ENCODE assay signal across 9 cellular contexts in the genomic region with DNA sequence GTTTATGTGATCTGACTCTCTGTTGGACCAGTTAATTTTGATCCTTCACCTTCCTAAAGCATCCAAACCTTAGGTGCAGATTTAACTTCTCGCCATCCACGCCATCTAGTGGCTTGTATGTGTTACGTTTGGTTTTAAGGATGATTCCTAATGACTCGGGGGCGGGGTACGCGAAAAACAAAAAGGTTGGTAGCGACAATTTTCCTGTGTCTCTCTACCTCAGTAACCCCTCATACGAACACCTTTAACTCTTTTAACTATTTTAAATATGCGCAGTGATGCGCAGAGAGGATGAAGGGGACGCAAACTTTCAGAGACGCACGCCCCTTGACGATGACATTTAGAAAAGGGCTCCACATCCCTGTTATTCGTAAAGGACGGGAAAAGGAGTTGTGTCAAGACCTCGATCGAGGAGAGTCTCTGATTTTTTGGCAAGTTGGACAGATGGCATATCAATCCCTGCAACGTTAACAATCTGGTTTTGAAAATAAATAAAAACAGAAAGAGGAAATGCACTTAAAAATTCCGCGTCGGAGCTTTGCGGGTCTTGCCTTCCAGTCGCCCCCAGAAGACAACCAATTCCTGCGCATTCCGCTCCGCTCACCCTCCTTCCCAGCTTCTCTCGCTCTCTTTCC. TPM values are rescaled to one million over a fixed set of nuclear protein-coding genes. Genes with fewer than 3 reads are reported as not detected.
DNase-seq lines count a peak whose midpoint lies in the region; ATAC-seq and TF ChIP-seq lines count a peak whose summit lies in the region.
"Had no signal": no experiment of that assay in that cellular context is flagged by ENCODE, and none has a peak within 500 bp of the region (broad histone marks: within the 10 kb centered on the region; RNA-seq: fewer than 3 reads in every experiment).

No MANE protein-coding gene starts in this region.

- H3K4me1 ChIP-seq in prostate gland (replicated peaks), result peaks cover 5% of the 10 kb centered on the region

- H3K9me3 Mint-ChIP-seq in glutamatergic neuron (ENCODE audit: unreplicated experiment), result peaks cover 12% of the 10 kb centered on the region

- no peaks in the 10 kb centered on the region for H3K4me1 Mint-ChIP-seq in glutamatergic neuron (ENCODE audit: low read depth, unreplicated experiment)

- no peaks in the 10 kb centered on the region for H3K27me3 ChIP-seq in prostate gland (replicated peaks; ENCODE audit: insufficient read depth)

- DNase-seq in AML-193 (lab: John Stamatoyannopoulos, UW) (peak; percentile 4 to 22), NCI-H2029 (lab: John Stamatoyannopoulos, UW) (peak; percentile 78), glutamatergic neuron (peak; percentile 21), prostate gland (ENCODE audit: low spot score) (no peak), NCI-H2107 treated with DMSO at 0.1 percent for 48 hours (lab: John Stamatoyannopoulos, UW; ENCODE audit: unreplicated experiment) (no peak)

- H3K36me3 ChIP-seq in prostate gland, result no peaks in the 10 kb centered on the region

- ATAC-seq in GM18508 (IDR thresholded peaks at IDR 0.05; ENCODE audit: insufficient read depth, unreplicated experiment), result peak; percentile 42
- ATAC-seq in HG03025 (IDR thresholded peaks at IDR 0.05; ENCODE audit: low FRiP score, unreplicated experiment), result peak; percentile 52

- intact Hi-C loops in prostate gland (cut with DNase I), result no loop called here

- peaks cover 12% of the 10 kb centered on the region for H3K27me3 Mint-ChIP-seq in glutamatergic neuron (ENCODE audit: unreplicated experiment)

- H3K36me3 Mint-ChIP-seq in glutamatergic neuron (ENCODE audit: unreplicated experiment), result no peaks in the 10 kb centered on the region

- H3K4me3 ChIP-seq in WI38 (ENCODE audit: low read depth, low read length) (peak overlapping the region; percentile 64), prostate gland (peak overlapping the region; percentile 12 to 31)

- peak overlapping the region; percentile 71 for H3K27ac Mint-ChIP-seq in glutamatergic neuron (ENCODE audit: unreplicated experiment)

- no peak for TF ChIP-seq POLR2A in prostate gland (IDR thresholded peaks at IDR 0.05)

- TF ChIP-seq CTCF in WI38 (IDR thresholded peaks at IDR 0.05; ENCODE audit: low read depth, low read length), result peak; percentile 57
- peak; percentile 73 for TF ChIP-seq CTCF in glutamatergic neuron (IDR thresholded peaks at IDR 0.05; ENCODE audit: partially characterized antibody, unreplicated experiment)
- peak in 3 of 4 experiments; percentile 25 to 60 (median 42) for TF ChIP-seq CTCF in prostate gland (IDR thresholded peaks at IDR 0.05)

- no peak overlapping the region for H3K27ac ChIP-seq in prostate gland

- peak overlapping the region; percentile 99 for H3K4me3 Mint-ChIP-seq in glutamatergic neuron (ENCODE audit: unreplicated experiment)

- no peaks in the 10 kb centered on the region for H3K9me3 ChIP-seq in prostate gland

- under 1% methylated on average over 29 of the region's 29 CpGs for WGBS in prostate gland

RNA-seq across cellular contexts. Expression of a gene that starts 0.6 kb away (rescaled TPM):
- 1.2 TPM for total RNA-seq in glutamatergic neuron (ENCODE audit: unreplicated experiment)
- total RNA-seq in prostate gland, result 1 to 10 TPM in 1 of 2 donors, not detected in 1; 3.0 TPM
- total RNA-seq: T-helper 1 cell treated with Interleukin-12 subunit alpha and Interleukin-12 subunit beta and Interleukin-4 antibody, amounts not matched to agents 30 ng/mL and 1 ng/mL, for 36 hours had no signal

Comparison
In these comparisons a context has a peak if more than half of its experiments do, and no peak if none do; other contexts are left out.
1. DNase-seq: peak in AML-193 (2 of 2), NCI-H2029 (single experiment) and glutamatergic neuron (single experiment); none in prostate gland (single experiment) and NCI-H2107 treated with DMSO at 0.1 percent for 48 hours (single experiment).
2. Peak in every context shown above with its lines, with median percentiles within 50 percentile points of each other: CTCF ChIP-seq.